In the genomic region with DNA sequence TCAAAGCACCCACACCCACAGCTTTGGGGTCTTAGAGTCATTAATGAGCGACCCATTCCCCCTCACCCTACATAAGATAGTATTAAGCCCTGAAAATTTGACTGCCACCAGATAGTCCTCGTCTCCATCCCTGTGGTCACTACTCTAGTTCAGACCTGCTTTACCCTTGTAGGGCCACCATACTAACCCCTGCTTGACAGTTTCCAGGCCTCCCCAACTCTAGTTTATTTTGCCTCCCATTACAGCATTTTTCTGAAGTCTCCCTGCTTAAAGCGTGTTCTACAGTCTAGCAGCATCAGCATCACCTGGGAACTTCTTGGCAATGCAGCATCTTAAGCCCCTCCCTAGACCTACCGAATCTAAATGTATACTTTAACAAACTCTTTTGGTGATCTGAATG, we compare ENCODE assay signal across 18 cellular contexts.
DNase-seq lines count a peak whose midpoint lies in the region; ATAC-seq, FAIRE-seq and TF ChIP-seq lines count a peak whose summit lies in the region.
"Had no signal": no experiment of that assay in that cellular context is flagged by ENCODE, and none has a peak within 500 bp of the region (broad histone marks: within the 10 kb centered on the region; RNA-seq: fewer than 3 reads in every experiment).

No MANE protein-coding gene starts in this region.

- H4K91ac ChIP-seq in H1 (replicated peaks; ENCODE audit: insufficient read length, low read length), result no peak overlapping the region

- no peak overlapping the region for H3K18ac ChIP-seq in H1 (ENCODE audit: extremely low read depth, low read length)

- WGBS in GM23248 (ENCODE audit: low coverage in 1 of 2, low lambda C conversion rate in 2 of 2, missing lambda C conversion rate in 2 of 2), 2 experiments, result 79 to 83% methylated on average over 4 of the region's 4 CpGs
- WGBS in H1 (ENCODE audit: extremely low coverage in 1 of 2, insufficient coverage in 1 of 2, insufficient read length in 1 of 2, insufficient replicate concordance in 2 of 2, low coverage in 1 of 2, low lambda C conversion rate in 2 of 2, missing lambda C conversion rate in 1 of 2), 2 experiments, result 95% methylated on average over 4 of the region's 4 CpGs; no CpG with 5 or more reads in 1 of the 2 experiments

- H3K23ac ChIP-seq in H1 (ENCODE audit: insufficient read length), result no peak overlapping the region

- H4K20me1 ChIP-seq in GM23248 (ENCODE audit: insufficient read depth), result no peaks in the 10 kb centered on the region
- no peaks in the 10 kb centered on the region for H4K20me1 ChIP-seq in H1 (replicated peaks in 1 of 2; ENCODE audit: control insufficient read depth in 1 of 2, insufficient read depth in 2 of 2, low read length in 2 of 2)
- no peaks in the 10 kb centered on the region for H4K20me1 ChIP-seq in osteoblast (ENCODE audit: insufficient read depth, low read length)

- H3K9me3 Mint-ChIP-seq in activated CD4-positive, alpha-beta T cell treated with anti-CD3 and anti-CD28 coated beads for 36 hours (ENCODE audit: low read depth), result no peaks in the 10 kb centered on the region
- H3K9me3 Mint-ChIP-seq: CD14-positive monocyte, HFFc6 had no signal

- TF ChIP-seq EP300 in H1 (IDR thresholded peaks at IDR 0.05; ENCODE audit: borderline replicate concordance in 1 of 2, low read depth in 2 of 2, low read length in 2 of 2), result no peak

- H3K4me3 Mint-ChIP-seq in activated CD4-positive, alpha-beta T cell treated with anti-CD3 and anti-CD28 coated beads for 36 hours, result no peak overlapping the region
- H3K4me3 Mint-ChIP-seq: CD14-positive monocyte, HFFc6 had no signal

- no peak overlapping the region for H4K5ac ChIP-seq in H1 (ENCODE audit: insufficient read length, low read depth, low read length)

- TF ChIP-seq RAD21 in H1 (IDR thresholded peaks at IDR 0.05 in 1 of 2, conservative IDR thresholded peaks at IDR 0.05 in 1 of 2; ENCODE audit: low read depth in 2 of 2, low read length in 2 of 2), result no peak

- H3K4me1 ChIP-seq in GM23248 (ENCODE audit: insufficient read depth), result peaks cover 94% of the 10 kb centered on the region
- peaks cover 0 to 10% (median 4%) of the 10 kb centered on the region in 4 experiments; a peak in 4 of 7 replicates for H3K4me1 ChIP-seq in H1 (replicated peaks in 1 of 4; ENCODE audit: control insufficient read depth in 3 of 4, insufficient read depth in 4 of 4, low read length in 3 of 4)
- peaks cover 72% of the 10 kb centered on the region for H3K4me1 ChIP-seq in osteoblast (ENCODE audit: insufficient read depth, low read length)

- peak overlapping the region; percentile 70 for H3K9ac ChIP-seq in GM23248
- H3K9ac ChIP-seq in H1 (replicated peaks in 1 of 4; ENCODE audit: extremely low read depth in 1 of 4, low read depth in 3 of 4, low read length in 3 of 4), result no peak overlapping the region; a peak in 1 of 7 replicates

- H3F3A ChIP-seq in GM23248 (ENCODE audit: insufficient read depth), result peaks cover 78% of the 10 kb centered on the region

- H4K8ac ChIP-seq in H1 (ENCODE audit: extremely low read depth, insufficient read depth, low read length), result no peak overlapping the region

- H3K36me3 Mint-ChIP-seq in activated CD4-positive, alpha-beta T cell treated with anti-CD3 and anti-CD28 coated beads for 36 hours (ENCODE audit: low read depth), result peaks cover 26% of the 10 kb centered on the region

- no peaks in the 10 kb centered on the region for H3K27me3 ChIP-seq in GM23248 (replicated peaks; ENCODE audit: insufficient read depth)
- H3K27me3 ChIP-seq in H1 (replicated peaks in 1 of 4; ENCODE audit: control insufficient read depth in 3 of 4, extremely low read depth in 1 of 4, insufficient read depth in 3 of 4, low read length in 3 of 4), result no peaks in the 10 kb centered on the region
- no peaks in the 10 kb centered on the region for H3K27me3 ChIP-seq in osteoblast (ENCODE audit: insufficient read depth, low read length)

- H3K79me1 ChIP-seq in H1 (ENCODE audit: low read depth, low read length), result no peaks in the 10 kb centered on the region

- TF ChIP-seq POLR2A in H1 (IDR thresholded peaks at IDR 0.05; ENCODE audit: control extremely low read depth in 1 of 2, low read depth in 2 of 2, low read length in 2 of 2), result no peak

- H3K4me2 ChIP-seq in GM23248 (ENCODE audit: unreplicated experiment) (peak overlapping the region; percentile 56), H1 (ENCODE audit: insufficient read depth in 1 of 2, low read depth in 2 of 2, low read length in 2 of 2) (no peak overlapping the region), osteoblast (ENCODE audit: insufficient read depth, low read length) (peak overlapping the region; percentile 61)

- intact Hi-C loops in activated CD4-positive, alpha-beta T cell treated with anti-CD3 and anti-CD28 coated beads for 36 hours (cut with DNase I, micrococcal nuclease), result loop anchor here in 1 of 2 experiments (2.0 kb wide), 1 partner anchor 14 kb away; no protein-coding TSS in a partner anchor

- H3K27me3 Mint-ChIP-seq in activated CD4-positive, alpha-beta T cell treated with anti-CD3 and anti-CD28 coated beads for 36 hours, result no peaks in the 10 kb centered on the region

- H3K79me2 ChIP-seq in GM23248 (ENCODE audit: insufficient read depth) (peaks cover 82% of the 10 kb centered on the region), H1 (ENCODE audit: control insufficient read depth in 1 of 2, insufficient read depth in 2 of 2, low read length in 2 of 2) (no peaks in the 10 kb centered on the region), osteoblast (ENCODE audit: insufficient read depth, low read length) (peaks cover 62% of the 10 kb centered on the region)

- H3K4me1 Mint-ChIP-seq in activated CD4-positive, alpha-beta T cell treated with anti-CD3 and anti-CD28 coated beads for 36 hours, result peaks cover 53% of the 10 kb centered on the region

- H3K4me3 ChIP-seq in GM23248 (0 out of 2 replicates have a peak overlapping the region, but pooled peaks have one; percentile 17), H1 (ENCODE audit: extremely low read depth in 1 of 4, insufficient read depth in 2 of 4, low read depth in 3 of 4, low read length in 4 of 4) (no peak overlapping the region), osteoblast (ENCODE audit: insufficient read depth, low read length) (no peak overlapping the region)

- H3K27ac Mint-ChIP-seq in activated CD4-positive, alpha-beta T cell treated with anti-CD3 and anti-CD28 coated beads for 36 hours, result no peak overlapping the region
- H3K27ac Mint-ChIP-seq: CD14-positive monocyte, HFFc6 had no signal

- no peak overlapping the region for H2AFZ ChIP-seq in GM23248
- no peak overlapping the region for H2AFZ ChIP-seq in H1 (ENCODE audit: low read length)
- H2AFZ ChIP-seq in osteoblast (ENCODE audit: low read length), result no peak overlapping the region

- H2BK15ac ChIP-seq in H1 (ENCODE audit: low read length), result no peak overlapping the region

- peak; percentile 5 for ATAC-seq in activated CD4-positive, alpha-beta T cell treated with anti-CD3 and anti-CD28 coated beads for 36 hours
- ATAC-seq in GM19397 (IDR thresholded peaks at IDR 0.05; ENCODE audit: unreplicated experiment), result no peak

- no peak overlapping the region for H2BK20ac ChIP-seq in H1 (ENCODE audit: low read length)

- in situ Hi-C loops in GM23248 (cut with MboI), result no loop called here

- H3K36me3 ChIP-seq in GM23248 (ENCODE audit: low read depth) (no peaks in the 10 kb centered on the region), H1 (ENCODE audit: control insufficient read depth in 2 of 4, insufficient read depth in 4 of 4, low read length in 3 of 4) (no peaks in the 10 kb centered on the region), osteoblast (ENCODE audit: insufficient read depth, low read length) (peaks cover 3% of the 10 kb centered on the region)

- peak overlapping the region; percentile 59; the same call in 1 of the 2 replicates for H2AK5ac ChIP-seq in H1 (ENCODE audit: low read depth, low read length)

- H3K23me2 ChIP-seq in H1 (ENCODE audit: low read depth, low read length), result no peaks in the 10 kb centered on the region

- POLR2A ChIA-PET in activated CD4-positive, alpha-beta T cell treated with anti-CD3 and anti-CD28 coated beads for 36 hours (lab: Charles Lee), result interaction anchor here (0.6 to 1.7 kb wide), 5 partner anchors 75 to 191 kb away, joined by 3 to 5 read pairs (median 3); no protein-coding TSS in a partner anchor
- POLR2A ChIA-PET in H1 (lab: Charles Lee; ENCODE audit: partially characterized antibody), result no interaction called here

- no peak overlapping the region for H2BK12ac ChIP-seq in H1 (ENCODE audit: low read depth, low read length)

- H3K9me2 ChIP-seq in GM23248 (ENCODE audit: insufficient read depth), result no peaks in the 10 kb centered on the region

- no peak overlapping the region for H3K4ac ChIP-seq in H1 (replicated peaks; ENCODE audit: insufficient read length, low read depth, low read length)

- TF ChIP-seq CTCF in H1 (IDR thresholded peaks at IDR 0.05; ENCODE audit: control extremely low read depth in 1 of 3, insufficient read depth in 1 of 3, low read depth in 1 of 3, low read length in 3 of 3) (no peak), osteoblast (IDR thresholded peaks at IDR 0.05; ENCODE audit: extremely low read depth, low read depth, low read length) (no peak)

- no peak overlapping the region for H3K14ac ChIP-seq in H1 (ENCODE audit: insufficient read length)

- no peak for DNase-seq in activated CD4-positive, alpha-beta T cell treated with anti-CD3 and anti-CD28 coated beads for 36 hours
- no peak for DNase-seq in activated CD4-positive, alpha-beta T cell treated with anti-CD3 and anti-CD28 coated beads, Interleukin-2, amount 50 U/mL, for 4 hours
- DNase-seq in GM23248 (no peak), H1 (ENCODE audit: low read depth in 1 of 2, low spot score in 2 of 2) (no peak), osteoblast (ENCODE audit: insufficient read length, low spot score, missing footprints) (no peak), islet precursor cell (no peak), NCI-H345 treated with DMSO at 0.1 percent for 48 hours (lab: John Stamatoyannopoulos, UW; ENCODE audit: unreplicated experiment) (no peak)
- DNase-seq: DMS 273 treated with DMSO at 0.1 percent for 48 hours, GF-D8, Kasumi-1, MM.1S, NCI-H1092 treated with DMSO at 0.1 percent for 48 hours, NCI-H524 treated with DMSO at 0.1 percent for 48 hours, SIG-M5 had no signal

- CTCF ChIA-PET in activated CD4-positive, alpha-beta T cell treated with anti-CD3 and anti-CD28 coated beads for 36 hours (lab: Charles Lee), result interaction anchor here (0.8 to 2.7 kb wide), 4 partner anchors 10 to 95 kb away, joined by 3 to 9 read pairs (median 8); no protein-coding TSS in a partner anchor
- CTCF ChIA-PET in H1 (lab: Charles Lee; ENCODE audit: partially characterized antibody), result interaction anchor here (0.6 to 1.0 kb wide), 2 partner anchors 43 to 96 kb away, joined by 3 to 4 read pairs; no protein-coding TSS in a partner anchor

- no peak overlapping the region for H2BK5ac ChIP-seq in H1 (ENCODE audit: low read depth, low read length)

- H3K27ac ChIP-seq in GM23248 (peak overlapping the region; percentile 100), H1 (ENCODE audit: low read depth, low read length) (no peak overlapping the region), osteoblast (ENCODE audit: low read depth, low read length) (peak overlapping the region; percentile 98)

- no peak overlapping the region for H2BK120ac ChIP-seq in H1 (replicated peaks; ENCODE audit: low read depth, low read length)

- H3K9me3 ChIP-seq in GM23248 (ENCODE audit: low read depth), result no peaks in the 10 kb centered on the region
- H3K9me3 ChIP-seq in H1 (ENCODE audit: insufficient read depth in 2 of 2, low read depth in 1 of 2, low read length in 1 of 2), result no peaks in the 10 kb centered on the region
- H3K9me3 ChIP-seq in osteoblast (ENCODE audit: low read depth, low read length), result no peaks in the 10 kb centered on the region

- FAIRE-seq in H1 (lab: Jason Lieb, UNC), result no peak
- FAIRE-seq: GM12891 had no signal

- no peak overlapping the region for H3K56ac ChIP-seq in H1 (replicated peaks; ENCODE audit: insufficient read length, low read depth, low read length)

Comparison
In these comparisons a context has a peak if more than half of its experiments do, and no peak if none do; other contexts are left out.
1. H3K4me2 ChIP-seq: peak in GM23248 (single experiment) and osteoblast (single experiment); none in H1 (0 of 2).